In genomic region chrX:40077906-40078305, GRCh38 we compare ENCODE assay signal across 19 cellular contexts. TPM values are rescaled to one million over a fixed set of nuclear protein-coding genes. Genes with fewer than 3 reads are reported as not detected.
A peak's percentile ranks its signal among the peaks of the same experiment; 100 is the strongest.
DNase-seq lines count a peak whose midpoint lies in the region; ATAC-seq, FAIRE-seq and TF ChIP-seq lines count a peak whose summit lies in the region.
"Had no signal": no experiment of that assay in that cellular context is flagged by ENCODE, and none has a peak within 500 bp of the region (broad histone marks: within the 10 kb centered on the region; RNA-seq: fewer than 3 reads in every experiment).

No MANE protein-coding gene starts in this region.

- peaks cover 3% of the 10 kb centered on the region for H3K9me1 ChIP-seq in K562 (ENCODE audit: control insufficient read depth, insufficient read depth, low read length)

- no peaks in the 10 kb centered on the region for H3K9me3 Mint-ChIP-seq in activated CD4-positive, alpha-beta T cell treated with anti-CD3 and anti-CD28 coated beads for 36 hours (ENCODE audit: low read depth)
- peaks cover 0 to 4% (median 0%) of the 10 kb centered on the region in 8 donors for H3K9me3 Mint-ChIP-seq in CD4-positive, alpha-beta memory T cell
- H3K9me3 Mint-ChIP-seq in neural progenitor cell: peaks cover 30% of the 10 kb centered on the region

- no peak for FAIRE-seq in K562 (lab: Jason Lieb, UNC)
- FAIRE-seq: HepG2, RCC 7860 had no signal

- no peaks in the 10 kb centered on the region for H3K27me3 Mint-ChIP-seq in activated CD4-positive, alpha-beta T cell treated with anti-CD3 and anti-CD28 coated beads for 36 hours
- no peaks in the 10 kb centered on the region for H3K27me3 Mint-ChIP-seq in CD4-positive, alpha-beta memory T cell
- peaks cover 14% of the 10 kb centered on the region for H3K27me3 Mint-ChIP-seq in neural progenitor cell (ENCODE audit: insufficient read depth, low read depth)

- in situ Hi-C loops in K562 (cut with MboI): no loop called here

- peaks cover 44% of the 10 kb centered on the region for H3K36me3 Mint-ChIP-seq in activated CD4-positive, alpha-beta T cell treated with anti-CD3 and anti-CD28 coated beads for 36 hours (ENCODE audit: low read depth)
- peaks cover 7 to 35% of the 10 kb centered on the region in 2 donors for H3K36me3 Mint-ChIP-seq in CD4-positive, alpha-beta memory T cell
- peaks cover 23% of the 10 kb centered on the region for H3K36me3 Mint-ChIP-seq in neural progenitor cell

- H3K4me3 ChIP-seq in CD4-positive, alpha-beta memory T cell (ENCODE audit: low read length in 2 of 2): no peak overlapping the region
- no peak overlapping the region for H3K4me3 ChIP-seq in K562
- H3K4me3 ChIP-seq in neural progenitor cell: no peak overlapping the region

- peaks cover 17% of the 10 kb centered on the region for H3K4me1 ChIP-seq in CD4-positive, alpha-beta memory T cell (ENCODE audit: insufficient read depth, low read length)
- H3K4me1 ChIP-seq in K562 (replicated peaks in 1 of 2; ENCODE audit: control insufficient read depth in 2 of 2, insufficient read depth in 2 of 2, low read length in 2 of 2) (peaks cover 13 to 21% of the 10 kb centered on the region in 2 experiments; a peak in 4 of 5 replicates), neural progenitor cell (peaks cover 45% of the 10 kb centered on the region)

- no peak overlapping the region for H3K9ac ChIP-seq in K562 (ENCODE audit: insufficient read depth in 1 of 2, low read depth in 2 of 2, low read length in 2 of 2)
- H3K9ac ChIP-seq in neural progenitor cell: no peak overlapping the region
- H3K9ac ChIP-seq: KMS-11 had no signal

- H3K27me3 ChIP-seq in CD4-positive, alpha-beta memory T cell (ENCODE audit: insufficient read depth, low read length): no peaks in the 10 kb centered on the region
- H3K27me3 ChIP-seq in K562 (ENCODE audit: control insufficient read depth in 2 of 2, insufficient read depth in 2 of 2, low read length in 2 of 2) (no peaks in the 10 kb centered on the region), neural progenitor cell (peaks cover 8% of the 10 kb centered on the region)

- H3K4me2 ChIP-seq in K562 (ENCODE audit: insufficient read depth, low read length) (no peak overlapping the region), neural progenitor cell (no peak overlapping the region)
- H3K4me2 ChIP-seq: KMS-11 had no signal

- H3K79me2 ChIP-seq in K562 (ENCODE audit: control insufficient read depth, insufficient read depth, low read length) (peaks cover 96% of the 10 kb centered on the region), neural progenitor cell (ENCODE audit: low read depth) (peaks cover 86% of the 10 kb centered on the region)

- H3K27ac Mint-ChIP-seq in activated CD4-positive, alpha-beta T cell treated with anti-CD3 and anti-CD28 coated beads for 36 hours: no peak overlapping the region
- peak overlapping the region in 4 of 7 donors; percentile 14 to 77 (median 56) for H3K27ac Mint-ChIP-seq in CD4-positive, alpha-beta memory T cell
- no peak overlapping the region for H3K27ac Mint-ChIP-seq in neural progenitor cell

- H3K4me1 Mint-ChIP-seq in activated CD4-positive, alpha-beta T cell treated with anti-CD3 and anti-CD28 coated beads for 36 hours: peaks cover 47% of the 10 kb centered on the region
- H3K4me1 Mint-ChIP-seq in CD4-positive, alpha-beta memory T cell: peaks cover 14 to 43% (median 26%) of the 10 kb centered on the region in 4 donors
- peaks cover 50% of the 10 kb centered on the region for H3K4me1 Mint-ChIP-seq in neural progenitor cell

- H4K20me1 ChIP-seq in K562 (replicated peaks; ENCODE audit: control insufficient read depth, insufficient read depth, low read length) (peaks cover 71% of the 10 kb centered on the region), neural progenitor cell (ENCODE audit: low read depth) (peaks cover 74% of the 10 kb centered on the region)

- TF ChIP-seq RAD21 in K562 (CRISPR knock-in tag; conservative IDR thresholded peaks at IDR 0.05 in 1 of 2, IDR thresholded peaks at IDR 0.05 in 1 of 2): no peak

- no peaks in the 10 kb centered on the region for H3K36me3 ChIP-seq in CD4-positive, alpha-beta memory T cell (ENCODE audit: insufficient read depth, low read length)
- H3K36me3 ChIP-seq in K562 (ENCODE audit: control insufficient read depth, insufficient read depth, low read length) (peaks cover 94% of the 10 kb centered on the region; the same call in 2 of the 3 replicates), neural progenitor cell (no peaks in the 10 kb centered on the region)

- no peak for TF ChIP-seq EP300 in K562 (IDR thresholded peaks at IDR 0.05; ENCODE audit: low read length)

- TF ChIP-seq POLR2A in K562 (conservative IDR thresholded peaks at IDR 0.05): 0 out of 2 replicates have a peak, but pooled peaks have one; percentile 42

- H3K9me3 ChIP-seq in CD4-positive, alpha-beta memory T cell (ENCODE audit: control insufficient read depth in 1 of 2, low read length in 2 of 2): no peaks in the 10 kb centered on the region
- H3K9me3 ChIP-seq in K562 (replicated peaks; ENCODE audit: control insufficient read depth, insufficient read depth, low read depth, low read length) (no peaks in the 10 kb centered on the region), neural progenitor cell (ENCODE audit: low read depth) (no peaks in the 10 kb centered on the region)

- CTCF ChIA-PET in activated CD4-positive, alpha-beta T cell treated with anti-CD3 and anti-CD28 coated beads for 36 hours (lab: Charles Lee): no interaction called here
- CTCF ChIA-PET in CD4-positive, alpha-beta memory T cell (lab: Charles Lee; ENCODE audit: partially characterized antibody): no interaction called here
- CTCF ChIA-PET in K562 (lab: Yijun Ruan, JAX; ENCODE audit: low intra/inter-chr PET ratio): no interaction called here

- intact Hi-C loops in activated CD4-positive, alpha-beta T cell treated with anti-CD3 and anti-CD28 coated beads for 36 hours (cut with DNase I, micrococcal nuclease): no loop called here
- intact Hi-C loops in CD4-positive, alpha-beta memory T cell (cut with micrococcal nuclease): no loop called here
- intact Hi-C loops in K562 (cut with micrococcal nuclease): no loop called here

- no peak for TF ChIP-seq CTCF in K562 (IDR thresholded peaks at IDR 0.05 in 2 of 3, conservative IDR thresholded peaks at IDR 0.05 in 1 of 3; ENCODE audit: insufficient read depth in 2 of 3, low read depth in 1 of 3, low read length in 3 of 3)
- no peak for TF ChIP-seq CTCF in neural progenitor cell (IDR thresholded peaks at IDR 0.05)

- H2AFZ ChIP-seq in K562 (ENCODE audit: low read depth, low read length): no peak overlapping the region
- H2AFZ ChIP-seq in neural progenitor cell (replicated peaks): no peak overlapping the region

- H3F3A ChIP-seq in neural progenitor cell (ENCODE audit: low read depth): peaks cover 20% of the 10 kb centered on the region

- POLR2A ChIA-PET in activated CD4-positive, alpha-beta T cell treated with anti-CD3 and anti-CD28 coated beads for 36 hours (lab: Charles Lee): no interaction called here
- POLR2A ChIA-PET in CD4-positive, alpha-beta memory T cell (lab: Charles Lee; ENCODE audit: partially characterized antibody): interaction anchor here (0.6 kb wide), 1 partner anchor 62 kb away, joined by 3 read pairs; no protein-coding TSS in a partner anchor
- POLR2A ChIA-PET in K562 (lab: Yijun Ruan, JAX): interaction anchor here (0.7 to 1.7 kb wide), 3 partner anchors 10 to 15 kb away, joined by 3 to 5 read pairs (median 4); no protein-coding TSS in a partner anchor

- no peak overlapping the region for H3K4me3 Mint-ChIP-seq in activated CD4-positive, alpha-beta T cell treated with anti-CD3 and anti-CD28 coated beads for 36 hours
- no peak overlapping the region for H3K4me3 Mint-ChIP-seq in CD4-positive, alpha-beta memory T cell
- H3K4me3 Mint-ChIP-seq in neural progenitor cell: no peak overlapping the region

- BruUV-seq in K562 (replicated peaks; lab: Mats Ljungman, UMichigan): no TSS peak

- no peak for DNase-seq in activated CD4-positive, alpha-beta T cell treated with anti-CD3 and anti-CD28 coated beads for 36 hours
- no peak for DNase-seq in activated CD4-positive, alpha-beta T cell treated with anti-CD3 and anti-CD28 coated beads, Interleukin-2, amount 50 U/mL, for 48 hours
- no peak for DNase-seq in CD4-positive, alpha-beta memory T cell
- DNase-seq in K562 (ENCODE audit: extremely low read depth in 1 of 4, low spot score in 3 of 4): no peak
- no peak for DNase-seq in neural progenitor cell (ENCODE audit: low spot score)
- no peak for DNase-seq in NCI-H82 treated with DMSO at 0.1 percent for 48 hours (lab: John Stamatoyannopoulos, UW; ENCODE audit: unreplicated experiment)
- DNase-seq: AML-193; COR-L47; DMS 273 treated with DMSO at 0.1 percent for 48 hours; DND-41; GOT3; MV-4-11; NCI-H1694 treated with DMSO at 0.1 percent for 48 hours; NK-92 treated with Interleukin-12 subunit alpha and Interleukin-12 subunit beta, amount 100 ng/mL, for 24 hours had no signal

- no peak overlapping the region for H3K27ac ChIP-seq in CD4-positive, alpha-beta memory T cell (ENCODE audit: low read depth, low read length)
- no peak overlapping the region for H3K27ac ChIP-seq in K562 (ENCODE audit: extremely low read depth, low read depth, low read length)
- peak overlapping the region; percentile 55 for H3K27ac ChIP-seq in neural progenitor cell
- H3K27ac ChIP-seq: KMS-11 had no signal

- 86% methylated on average over 6 of the region's 7 CpGs for WGBS in K562 (ENCODE audit: insufficient coverage, low coverage, missing lambda C conversion rate)

- peak; percentile 26 for ATAC-seq in activated CD4-positive, alpha-beta T cell treated with anti-CD3 and anti-CD28 coated beads for 36 hours
- ATAC-seq in K562: no peak
- ATAC-seq in HG03175 (IDR thresholded peaks at IDR 0.05; ENCODE audit: unreplicated experiment): no peak
- ATAC-seq in GM21526 (IDR thresholded peaks at IDR 0.05; ENCODE audit: low FRiP score, unreplicated experiment): no peak
- ATAC-seq: HepG2 had no signal

RNA-seq across cellular contexts. Expression of gene BCOR, which starts 19.9 kb away (rescaled TPM):
- 10 to 100 TPM; 34.7 to 51.1 TPM for total RNA-seq in activated CD4-positive, alpha-beta T cell treated with anti-CD3 and anti-CD28 coated beads for 36 hours
- 10 to 100 TPM; 47.1 to 48.7 TPM for total RNA-seq in CD4-positive, alpha-beta memory T cell
- 1 to 10 TPM; 1.9 to 7.0 TPM for polyA plus RNA-seq in CD4-positive, alpha-beta memory T cell
- total RNA-seq in K562 (2011; cell fraction: chromatin; rRNA removed; ENCODE audit: low replicate concordance): 128 and 140 TPM in 2 replicates
- total RNA-seq in K562 (2011; cell fraction: nucleolus; rRNA removed): 71.6 and 74.4 TPM in 2 replicates
- total RNA-seq in K562 (2011; cell fraction: nucleoplasm; rRNA removed): 97.0 and 135 TPM in 2 replicates
- total RNA-seq in K562 (2014; rRNA removed) (73.7 and 76.0 TPM in 2 replicates), K562 (2014; rRNA removed; fragmentation: Illumina TruSeq; extraction: Trizol) (37.6 and 37.9 TPM in 2 replicates), K562 (2015; rRNA removed; fragmentation: Illumina TruSeq; extraction: Trizol) (33.0 and 36.6 TPM in 2 replicates), K562 (2021) (98.3 and 113 TPM in 2 replicates), neural progenitor cell (ENCODE audit: low replicate concordance) (29.5 and 32.4 TPM in 2 replicates)
- polyA plus RNA-seq in K562 (2011; rRNA removed) (27.5 and 28.1 TPM in 2 replicates), K562 (2014; fragmentation: Illumina TruSeq; extraction: Trizol) (88.1 and 98.5 TPM in 2 replicates), K562 (2014; fragmentation: Nextera tagmentation; extraction: Ambion mirVana) (10 to 100 TPM; 32.0 to 37.4 TPM), K562 (2014; rRNA removed) (44.4 and 64.6 TPM in 2 replicates)
- 30.1 and 38.0 TPM in 2 replicates for polyA plus RNA-seq in K562 (2011; cell fraction: cytosol; rRNA removed)
- 64.0 and 93.7 TPM in 2 replicates for polyA plus RNA-seq in K562 (2011; cell fraction: nucleus; rRNA removed)
- 72.8 and 76.1 TPM in 2 replicates for polyA plus RNA-seq in K562 (2012)
- polyA minus RNA-seq in K562 (2011; rRNA and poly(A)+ RNA removed): 40.5 and 49.5 TPM in 2 replicates
- 105 and 120 TPM in 2 replicates for polyA minus RNA-seq in K562 (2011; cell fraction: cytosol; rRNA and poly(A)+ RNA removed)
- polyA minus RNA-seq in K562 (2011; cell fraction: nucleus; rRNA and poly(A)+ RNA removed): 36.9 and 50.0 TPM in 2 replicates

Comparison
In these comparisons a context has a peak if more than half of its experiments do, and no peak if none do; other contexts are left out.
1. H3K27ac Mint-ChIP-seq: peak in CD4-positive, alpha-beta memory T cell (4 of 7); none in activated CD4-positive, alpha-beta T cell treated with anti-CD3 and anti-CD28 coated beads for 36 hours (single experiment) and neural progenitor cell (single experiment).